ENCODE assay signal across 8 cellular contexts in the genomic region with DNA sequence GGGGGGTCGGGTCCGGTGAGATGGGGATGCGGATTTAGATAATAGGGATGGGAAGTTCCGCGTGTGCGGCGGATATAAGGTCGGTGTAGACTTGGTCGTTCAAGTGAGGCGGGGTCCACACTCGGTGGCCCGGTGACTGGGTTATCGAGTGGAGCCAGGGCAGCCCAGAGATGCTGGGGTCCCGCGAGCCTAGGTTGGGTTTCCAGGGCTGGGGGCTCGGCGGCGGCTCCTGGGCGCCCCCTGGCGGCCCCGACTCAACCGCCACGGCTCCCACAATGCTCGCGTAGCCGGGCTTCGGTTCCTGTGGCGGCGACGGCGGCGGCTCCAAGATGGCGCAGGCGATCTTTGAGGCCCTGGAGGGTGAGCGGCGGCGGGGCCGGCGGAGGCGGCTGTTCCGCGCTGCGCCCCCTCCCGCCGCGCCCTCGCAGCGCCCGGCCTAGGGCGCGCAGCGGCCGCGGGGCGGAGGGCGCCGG. TPM values are rescaled to one million over a fixed set of nuclear protein-coding genes. Genes with fewer than 3 reads are reported as not detected.
A peak's percentile ranks its signal among the peaks of the same experiment; 100 is the strongest.
DNase-seq lines count a peak whose midpoint lies in the region; ATAC-seq and TF ChIP-seq lines count a peak whose summit lies in the region.

TSS of gene ZNF341 (plus strand) at position 304 of the 473 bp plus-strand sequence. CDS start at position 330, 26 bp downstream.

- H3K4me3 Mint-ChIP-seq in CD14-positive monocyte = peak within 1 kb of the TSS; percentile 85 to 96

- peak; percentile 92 for TF ChIP-seq CTCF in CD14-positive monocyte (IDR thresholded peaks at IDR 0.05)

- H3K27ac Mint-ChIP-seq in CD14-positive monocyte = peak within 1 kb of the TSS; percentile 88 to 97 (median 95)

- ATAC-seq in GM19372 (IDR thresholded peaks at IDR 0.05; ENCODE audit: low read depth, unreplicated experiment) (peak; percentile 84), HG03460 (IDR thresholded peaks at IDR 0.05; ENCODE audit: unreplicated experiment) (peak; percentile 61)

- H3K27me3 Mint-ChIP-seq in CD14-positive monocyte (ENCODE audit: low read depth in 3 of 3) = peaks cover 0 to 2% (median 2%) of the 10 kb centered on the region in 3 donors

- H3K9me3 Mint-ChIP-seq in CD14-positive monocyte = peaks cover 5 to 12% (median 8%) of the 10 kb centered on the region in 7 donors

- H3K4me1 ChIP-seq in mononuclear cell (ENCODE audit: insufficient read depth, low read length) = peaks cover 36% of the 10 kb centered on the region

- H3K9me3 ChIP-seq in mononuclear cell (ENCODE audit: low read depth, low read length) = no peaks in the 10 kb centered on the region

- intact Hi-C loops in CD14-positive monocyte (cut with micrococcal nuclease) = loop anchor here (5.0 to 10.0 kb wide), 4 partner anchors 47 to 261 kb away; partner anchors contain the start of genes ACTL10 (in 1 of the 2), CHMP4B (in 1 of the 2), E2F1 (in 1 of the 2) and RALY (in 1 of the 2)

- no peaks in the 10 kb centered on the region for H3K27me3 ChIP-seq in mononuclear cell (ENCODE audit: insufficient read depth, low read length)

- DNase-seq in CD14-positive monocyte (ENCODE audit: low spot score) = peak; percentile 91
- DNase-seq in NCI-H748 (lab: John Stamatoyannopoulos, UW; ENCODE audit: unreplicated experiment) = peak; percentile 93
- peak; percentile 87 to 89 for DNase-seq in activated CD4-positive, alpha-beta T cell treated with anti-CD3 and anti-CD28 coated beads, Interleukin-2, amount 50 U/mL, for 48 hours
- DNase-seq in effector CD4-positive, alpha-beta T cell = peak; percentile 78
- DNase-seq in stimulated activated CD8-positive, alpha-beta memory T cell treated with anti-CD3 and anti-CD28 coated beads, Interleukin-2, amount 100 ng/mL, for 1 hour (ENCODE audit: low read depth in 2 of 2) = peak; percentile 76 to 78

- H3K4me3 ChIP-seq in mononuclear cell (ENCODE audit: low read length) = peak within 1 kb of the TSS; percentile 63

- peaks cover 5 to 8% of the 10 kb centered on the region in 2 donors for H3K36me3 Mint-ChIP-seq in CD14-positive monocyte

- peaks cover 34% of the 10 kb centered on the region for H3K4me1 Mint-ChIP-seq in CD14-positive monocyte

RNA-seq across cellular contexts. Expression of gene ZNF341, which starts in this region (rescaled TPM):
- polyA plus RNA-seq in CD14-positive monocyte = 1 to 10 TPM; 1.1 to 2.3 TPM
- total RNA-seq in mononuclear cell = 0.73 TPM

Comparison
In these comparisons a context has a peak if more than half of its experiments do, and no peak if none do; other contexts are left out.
1. Peak in every context shown above with its lines: DNase-seq, ATAC-seq and H3K4me3 ChIP-seq.